Comparison of ENCODE assay signal across 18 cellular contexts in genomic region chr4:86775061-86775460, GRCh38.
"Had no signal": no experiment of that assay in that cellular context is flagged by ENCODE, and none has a peak within 500 bp of the region (broad histone marks: within the 10 kb centered on the region; RNA-seq: fewer than 3 reads in every experiment).

No MANE protein-coding gene starts in this region.

- H3K36me3 ChIP-seq: gastrocnemius medialis, right lobe of liver had no signal

- DNase-seq: dermis blood vessel endothelial cell; effector memory CD4-positive, alpha-beta T cell; gastrocnemius medialis; head of caudate nucleus; kidney; natural killer cell; pancreas; right lobe of liver; stimulated activated CD4-positive, alpha-beta T cell treated with anti-CD3 and anti-CD28 coated beads, Interleukin-2, amount 100 ng/mL, for 24 hours; stimulated activated CD4-positive, alpha-beta T cell treated with anti-CD3 and anti-CD28 coated beads, Interleukin-4, amount 100 ng/mL, for 4 hours; upper lobe of left lung had no signal

- H3K4me1 ChIP-seq: esophagus muscularis mucosa, gastrocnemius medialis, pancreas, right lobe of liver, tibial nerve, upper lobe of left lung had no signal

- H3K4me3 ChIP-seq: coronary artery, esophagus muscularis mucosa, gastrocnemius medialis, lung, pancreas, right lobe of liver, thoracic aorta, tibial nerve, upper lobe of left lung had no signal

- H3K27ac ChIP-seq: coronary artery, esophagus muscularis mucosa, gastrocnemius medialis, pancreas, right lobe of liver, thoracic aorta, tibial nerve, upper lobe of left lung had no signal

- H3K9me3 ChIP-seq: esophagus muscularis mucosa, gastrocnemius medialis, pancreas, right lobe of liver, thoracic aorta, tibial nerve, upper lobe of left lung had no signal

- H3K27me3 ChIP-seq: esophagus muscularis mucosa, gastrocnemius medialis, pancreas, right lobe of liver, tibial nerve, upper lobe of left lung had no signal

- ATAC-seq: gastrocnemius medialis; left lobe of liver; natural killer cell; pancreas; right lobe of liver; stimulated activated memory B cell treated with anti-CD40 and anti-IgM and Interleukin-4, amounts not matched to agents 10 μg/mL and 1 μg/mL and 100 μg/mL, for 72 hours had no signal
